ENCODE assay signal across 14 cellular contexts in genomic region chr14:102822311-102822863, GRCh38. TPM values are rescaled to one million over a fixed set of nuclear protein-coding genes. Genes with fewer than 3 reads are reported as not detected.
A peak's percentile ranks its signal among the peaks of the same experiment; 100 is the strongest.
DNase-seq lines count a peak whose midpoint lies in the region; ATAC-seq lines count a peak whose summit lies in the region.
"Had no signal": no experiment of that assay in that cellular context is flagged by ENCODE, and none has a peak within 500 bp of the region (broad histone marks: within the 10 kb centered on the region; RNA-seq: fewer than 3 reads in every experiment).

No MANE protein-coding gene starts in this region.

- POLR2A ChIA-PET in CD8-positive, alpha-beta memory T cell (lab: Charles Lee), result interaction anchor here (0.6 kb wide), 1 partner anchor 23 kb away, joined by 3 read pairs; no protein-coding TSS in a partner anchor

- H3K27ac ChIP-seq in CD8-positive, alpha-beta memory T cell (ENCODE audit: low read depth, low read length), result no peak overlapping the region
- H3K27ac ChIP-seq: brain microvascular endothelial cell, gastrocnemius medialis had no signal

- peaks cover 0 to 24% (median 3%) of the 10 kb centered on the region in 3 donors for H3K36me3 Mint-ChIP-seq in CD8-positive, alpha-beta memory T cell
- H3K36me3 Mint-ChIP-seq in activated T-helper 1 cell treated with anti-CD3 and anti-CD28 coated beads, Interleukin-12 subunit alpha, Interleukin-12 subunit beta, Interleukin-2, Interleukin-4 antibody, amounts not matched to agents 30 ng/mL and 10 ng/mL and 1 ng/mL, durations not matched to agents 14 hours and 24 hours and 36 hours (ENCODE audit: low read depth), result peaks cover 30% of the 10 kb centered on the region
- H3K36me3 Mint-ChIP-seq: immature natural killer cell had no signal

- peaks cover 45% of the 10 kb centered on the region for H3K4me1 ChIP-seq in CD8-positive, alpha-beta memory T cell (ENCODE audit: insufficient read depth, low read length)

- H3K36me3 ChIP-seq in CD8-positive, alpha-beta memory T cell (ENCODE audit: insufficient read depth, low read length), result no peaks in the 10 kb centered on the region
- H3K36me3 ChIP-seq: brain microvascular endothelial cell, gastrocnemius medialis had no signal

- peaks cover 66 to 91% (median 82%) of the 10 kb centered on the region in 3 donors for H3K4me1 Mint-ChIP-seq in CD8-positive, alpha-beta memory T cell
- peaks cover 86% of the 10 kb centered on the region for H3K4me1 Mint-ChIP-seq in activated T-helper 1 cell treated with anti-CD3 and anti-CD28 coated beads, Interleukin-12 subunit alpha, Interleukin-12 subunit beta, Interleukin-2, Interleukin-4 antibody, amounts not matched to agents 30 ng/mL and 10 ng/mL and 1 ng/mL, durations not matched to agents 14 hours and 24 hours and 36 hours (ENCODE audit: low read depth)

- H3K4me3 ChIP-seq in CD8-positive, alpha-beta memory T cell (ENCODE audit: low read length), result no peak overlapping the region
- H3K4me3 ChIP-seq: gastrocnemius medialis, smooth muscle cell had no signal

- no peak for ATAC-seq in HG03457 (IDR thresholded peaks at IDR 0.05; ENCODE audit: unreplicated experiment)
- ATAC-seq: gastrocnemius medialis, Panc1 had no signal

- intact Hi-C loops in activated T-helper 1 cell treated with anti-CD3 and anti-CD28 coated beads, Interleukin-12 subunit alpha, Interleukin-12 subunit beta, Interleukin-2, Interleukin-4 antibody, amounts not matched to agents 30 ng/mL and 10 ng/mL and 1 ng/mL, durations not matched to agents 14 hours and 24 hours and 36 hours (cut with micrococcal nuclease), result loop anchor here (1.0 kb wide), 5 partner anchors 9 to 230 kb away; partner anchors contain the start of gene RCOR1

- CTCF ChIA-PET in CD8-positive, alpha-beta memory T cell (lab: Charles Lee), result interaction anchor here (1.1 kb wide), 1 partner anchor 48 kb away, joined by 3 read pairs; no protein-coding TSS in a partner anchor

- no peaks in the 10 kb centered on the region for H3K9me3 Mint-ChIP-seq in CD8-positive, alpha-beta memory T cell
- no peaks in the 10 kb centered on the region for H3K9me3 Mint-ChIP-seq in activated T-helper 1 cell treated with anti-CD3 and anti-CD28 coated beads, Interleukin-12 subunit alpha, Interleukin-12 subunit beta, Interleukin-2, Interleukin-4 antibody, amounts not matched to agents 30 ng/mL and 10 ng/mL and 1 ng/mL, durations not matched to agents 14 hours and 24 hours and 36 hours
- H3K9me3 Mint-ChIP-seq: H9, immature natural killer cell had no signal

- DNase-seq in CD8-positive, alpha-beta memory T cell, result no peak
- DNase-seq in HS-5 (ENCODE audit: low read depth) (peak; percentile 10), EL (no peak), T1000 (lab: John Stamatoyannopoulos, UW) (no peak), NK-92 (lab: John Stamatoyannopoulos, UW; ENCODE audit: unreplicated experiment) (no peak)
- no peak for DNase-seq in activated T-helper 1 cell treated with anti-CD3 and anti-CD28 coated beads, Interleukin-12 subunit alpha, Interleukin-12 subunit beta, Interleukin-2, Interleukin-4 antibody, amounts not matched to agents 30 ng/mL and 10 ng/mL and 1 ng/mL, durations not matched to agents 14 hours and 24 hours and 36 hours (ENCODE audit: low spot score)
- peak; percentile 79 for DNase-seq in stimulated activated CD4-positive, alpha-beta T cell treated with anti-CD3 and anti-CD28 coated beads, Interleukin-1b, Interleukin-23, amount 100 ng/mL, for 48 hours
- DNase-seq: brain microvascular endothelial cell, gastrocnemius medialis, H9, immature natural killer cell had no signal

- no peaks in the 10 kb centered on the region for H3K27me3 ChIP-seq in CD8-positive, alpha-beta memory T cell (ENCODE audit: insufficient read depth, low read length, poor library complexity, severe bottlenecking)
- H3K27me3 ChIP-seq: brain microvascular endothelial cell, gastrocnemius medialis had no signal

- no peaks in the 10 kb centered on the region for H3K27me3 Mint-ChIP-seq in CD8-positive, alpha-beta memory T cell
- H3K27me3 Mint-ChIP-seq in activated T-helper 1 cell treated with anti-CD3 and anti-CD28 coated beads, Interleukin-12 subunit alpha, Interleukin-12 subunit beta, Interleukin-2, Interleukin-4 antibody, amounts not matched to agents 30 ng/mL and 10 ng/mL and 1 ng/mL, durations not matched to agents 14 hours and 24 hours and 36 hours (ENCODE audit: insufficient read depth), result no peaks in the 10 kb centered on the region

- H3K4me3 Mint-ChIP-seq in CD8-positive, alpha-beta memory T cell, result peak overlapping the region in 6 of 7 donors; percentile 9 to 67 (median 40)
- peak overlapping the region; percentile 48 for H3K4me3 Mint-ChIP-seq in activated T-helper 1 cell treated with anti-CD3 and anti-CD28 coated beads, Interleukin-12 subunit alpha, Interleukin-12 subunit beta, Interleukin-2, Interleukin-4 antibody, amounts not matched to agents 30 ng/mL and 10 ng/mL and 1 ng/mL, durations not matched to agents 14 hours and 24 hours and 36 hours
- H3K4me3 Mint-ChIP-seq: H9 had no signal

- peak overlapping the region in 5 of 8 donors; percentile 14 to 76 (median 46) for H3K27ac Mint-ChIP-seq in CD8-positive, alpha-beta memory T cell
- peak overlapping the region; percentile 79 for H3K27ac Mint-ChIP-seq in activated T-helper 1 cell treated with anti-CD3 and anti-CD28 coated beads, Interleukin-12 subunit alpha, Interleukin-12 subunit beta, Interleukin-2, Interleukin-4 antibody, amounts not matched to agents 30 ng/mL and 10 ng/mL and 1 ng/mL, durations not matched to agents 14 hours and 24 hours and 36 hours

- no peaks in the 10 kb centered on the region for H3K9me3 ChIP-seq in CD8-positive, alpha-beta memory T cell (ENCODE audit: low read length)
- H3K9me3 ChIP-seq: gastrocnemius medialis had no signal

RNA-seq across cellular contexts. Expression of gene TRAF3, which starts 45.1 kb away (rescaled TPM):
- total RNA-seq in CD8-positive, alpha-beta memory T cell, result 10 to 100 TPM; 61.6 to 62.0 TPM
- polyA plus RNA-seq in CD8-positive, alpha-beta memory T cell, result 16.3 TPM
- 69.2 and 73.1 TPM in 2 replicates for total RNA-seq in activated T-helper 1 cell treated with anti-CD3 and anti-CD28 coated beads, Interleukin-12 subunit alpha, Interleukin-12 subunit beta, Interleukin-2, Interleukin-4 antibody, amounts not matched to agents 30 ng/mL and 10 ng/mL and 1 ng/mL, durations not matched to agents 14 hours and 24 hours and 36 hours

Comparison
In these comparisons a context has a peak if more than half of its experiments do, and no peak if none do; other contexts are left out.
1. DNase-seq: peak in HS-5 (single experiment) and stimulated activated CD4-positive, alpha-beta T cell treated with anti-CD3 and anti-CD28 coated beads, Interleukin-1b, Interleukin-23, amount 100 ng/mL, for 48 hours (single experiment); none in CD8-positive, alpha-beta memory T cell (0 of 5), activated T-helper 1 cell treated with anti-CD3 and anti-CD28 coated beads, Interleukin-12 subunit alpha, Interleukin-12 subunit beta, Interleukin-2, Interleukin-4 antibody, amounts not matched to agents 30 ng/mL and 10 ng/mL and 1 ng/mL, durations not matched to agents 14 hours and 24 hours and 36 hours (single experiment), EL (single experiment), T1000 (single experiment) and NK-92 (single experiment).